In the genomic region with DNA sequence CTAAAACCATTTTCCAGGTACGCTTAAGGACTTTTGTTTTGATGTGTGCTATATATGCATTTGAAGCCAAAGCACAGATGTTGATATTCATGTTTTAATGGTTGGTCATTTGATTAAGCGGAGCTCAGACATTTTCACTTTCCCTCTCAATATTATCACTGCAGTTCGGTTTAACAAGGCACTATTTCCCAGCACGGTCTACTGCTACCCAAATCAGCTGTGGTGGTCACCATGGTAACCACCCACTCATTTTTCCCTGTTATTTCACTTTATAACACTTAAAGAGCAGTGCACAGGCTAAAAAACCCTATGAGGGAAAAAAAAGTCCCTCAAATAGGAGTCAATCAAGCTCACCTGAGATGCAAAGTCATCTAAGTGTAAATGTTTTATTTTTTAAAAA, we compare ENCODE assay signal across 16 cellular contexts.
A peak's percentile ranks its signal among the peaks of the same experiment; 100 is the strongest.
DNase-seq lines count a peak whose midpoint lies in the region; ATAC-seq and TF ChIP-seq lines count a peak whose summit lies in the region.
"Had no signal": no experiment of that assay in that cellular context is flagged by ENCODE, and none has a peak within 500 bp of the region (broad histone marks: within the 10 kb centered on the region; RNA-seq: fewer than 3 reads in every experiment).

No MANE protein-coding gene starts in this region.

- no peaks in the 10 kb centered on the region for H3K27me3 Mint-ChIP-seq in mesothelial cell of epicardium (ENCODE audit: low read depth)
- H3K27me3 Mint-ChIP-seq: activated naive CD8-positive, alpha-beta T cell had no signal

- no peaks in the 10 kb centered on the region for H3K36me3 ChIP-seq in ES-I3 (ENCODE audit: insufficient read depth, low read length)
- H3K36me3 ChIP-seq: BE2C, right atrium auricular region had no signal

- H3K9me3 ChIP-seq in ES-I3 (ENCODE audit: control insufficient read depth, insufficient read depth, low read length) = no peaks in the 10 kb centered on the region
- H3K9me3 ChIP-seq: BE2C, right atrium auricular region, testis had no signal

- H3K9ac ChIP-seq in ES-I3 (ENCODE audit: low read depth, low read length) = peak overlapping the region; percentile 50

- peaks cover 26% of the 10 kb centered on the region for H3K4me1 ChIP-seq in ES-I3 (ENCODE audit: insufficient read depth, low read length)

- ATAC-seq in GM21717 (IDR thresholded peaks at IDR 0.05; ENCODE audit: unreplicated experiment) (peak; percentile 69), HG03280 (IDR thresholded peaks at IDR 0.05; ENCODE audit: unreplicated experiment) (no peak), HG03521 (IDR thresholded peaks at IDR 0.05; ENCODE audit: unreplicated experiment) (no peak)

- H3K27ac ChIP-seq in VCaP = peak overlapping the region; percentile 82
- H3K27ac ChIP-seq: testis had no signal

- no peaks in the 10 kb centered on the region for H3K36me3 Mint-ChIP-seq in mesothelial cell of epicardium
- H3K36me3 Mint-ChIP-seq: activated naive CD8-positive, alpha-beta T cell had no signal

- TF ChIP-seq CTCF in VCaP (conservative IDR thresholded peaks at IDR 0.05) (no peak), mesothelial cell of epicardium (IDR thresholded peaks at IDR 0.05; ENCODE audit: unreplicated experiment) (no peak)

- H3K27ac Mint-ChIP-seq in mesothelial cell of epicardium = peak overlapping the region; percentile 81
- H3K27ac Mint-ChIP-seq: activated CD4-positive, alpha-beta memory T cell treated with anti-CD3 and anti-CD28 coated beads, Interleukin-2, amount 10 ng/mL, durations not matched to agents 7 days and 5 days; activated naive CD8-positive, alpha-beta T cell had no signal

- no peak for DNase-seq in mesothelial cell of epicardium (ENCODE audit: low spot score in 2 of 2, unreplicated experiment in 2 of 2)
- no peak for DNase-seq in NCI-H2081 treated with DMSO at 0.1 percent for 48 hours (lab: John Stamatoyannopoulos, UW)
- no peak for DNase-seq in NCI-H524 treated with DMSO at 0.1 percent for 48 hours (lab: John Stamatoyannopoulos, UW)
- DNase-seq: activated CD4-positive, alpha-beta memory T cell treated with anti-CD3 and anti-CD28 coated beads, Interleukin-2, amount 10 ng/mL, durations not matched to agents 7 days and 5 days; BE2C; dermis blood vessel endothelial cell; EL; OCI-M1; testis had no signal

- H3K9me3 Mint-ChIP-seq in mesothelial cell of epicardium = no peaks in the 10 kb centered on the region
- H3K9me3 Mint-ChIP-seq: activated CD4-positive, alpha-beta memory T cell treated with anti-CD3 and anti-CD28 coated beads, Interleukin-2, amount 10 ng/mL, durations not matched to agents 7 days and 5 days had no signal

- peak overlapping the region; percentile 61 for H3K4me3 Mint-ChIP-seq in mesothelial cell of epicardium
- H3K4me3 Mint-ChIP-seq: activated CD4-positive, alpha-beta memory T cell treated with anti-CD3 and anti-CD28 coated beads, Interleukin-2, amount 10 ng/mL, durations not matched to agents 7 days and 5 days; activated naive CD8-positive, alpha-beta T cell had no signal

- peaks cover 42% of the 10 kb centered on the region for H3K4me1 Mint-ChIP-seq in mesothelial cell of epicardium
